Comparison of ENCODE assay signal across 15 cellular contexts in the genomic region with DNA sequence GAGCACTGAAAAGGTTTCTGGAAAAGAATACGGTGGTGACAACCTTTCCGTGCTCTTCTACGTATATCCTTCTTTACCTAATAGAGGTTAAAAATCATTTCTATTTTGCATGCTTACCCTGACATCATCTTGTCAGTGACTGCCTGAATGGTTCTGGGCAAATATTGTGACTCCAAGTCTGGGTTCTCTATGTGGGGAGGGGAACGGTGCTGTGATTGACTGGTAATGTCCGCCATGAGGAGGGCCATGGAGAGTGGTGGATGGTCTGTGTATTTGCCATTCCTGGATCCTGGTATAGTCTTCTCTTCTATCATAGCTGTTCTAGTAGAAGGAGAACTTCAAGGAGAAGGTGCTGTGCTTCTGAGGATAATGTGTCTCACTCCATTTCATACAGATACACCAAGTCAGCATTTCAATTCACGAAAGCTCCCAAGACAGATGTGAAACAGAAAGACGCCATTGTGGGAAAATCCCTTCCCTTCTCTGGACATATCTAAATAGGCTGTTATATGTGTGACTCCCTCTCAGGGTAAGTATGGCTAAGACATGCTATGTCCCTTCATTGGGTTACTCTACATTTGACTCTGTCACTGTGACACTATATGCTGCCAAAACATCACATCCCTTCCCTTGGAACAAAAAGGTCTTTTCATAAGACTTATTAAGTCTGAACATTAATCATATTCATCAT. TPM values are rescaled to one million over a fixed set of nuclear protein-coding genes. Genes with fewer than 3 reads are reported as not detected.
DNase-seq lines count a peak whose midpoint lies in the region; ATAC-seq, FAIRE-seq and TF ChIP-seq lines count a peak whose summit lies in the region.
"Had no signal": no experiment of that assay in that cellular context is flagged by ENCODE, and none has a peak within 500 bp of the region (broad histone marks: within the 10 kb centered on the region; RNA-seq: fewer than 3 reads in every experiment).

No MANE protein-coding gene starts in this region.

- no peak overlapping the region; the same call in 1 of the 2 replicates for H3K4me2 ChIP-seq in MM.1S (ENCODE audit: low read depth, low read length)
- no peak overlapping the region for H3K4me2 ChIP-seq in K562 (ENCODE audit: insufficient read depth, low read length)
- H3K4me2 ChIP-seq in OCI-LY7 (ENCODE audit: low read length) = no peak overlapping the region
- no peak overlapping the region for H3K4me2 ChIP-seq in Karpas-422 (ENCODE audit: low read depth, low read length, poor library complexity, severe bottlenecking)

- no peaks in the 10 kb centered on the region for H3K9me3 ChIP-seq in MM.1S (replicated peaks; ENCODE audit: insufficient read depth, low read length)
- no peaks in the 10 kb centered on the region for H3K9me3 ChIP-seq in K562 (replicated peaks; ENCODE audit: control insufficient read depth, insufficient read depth, low read depth, low read length)
- H3K9me3 ChIP-seq in OCI-LY7 (ENCODE audit: low read length) = no peaks in the 10 kb centered on the region
- no peaks in the 10 kb centered on the region for H3K9me3 ChIP-seq in esophagus squamous epithelium
- H3K9me3 ChIP-seq in Karpas-422 (ENCODE audit: low read length) = no peaks in the 10 kb centered on the region
- H3K9me3 ChIP-seq: gastrocnemius medialis, prostate gland, uterus had no signal

- in situ Hi-C loops in K562 (cut with MboI) = no loop called here

- H3K4me1 ChIP-seq in MM.1S (ENCODE audit: low read length) = peaks cover 34% of the 10 kb centered on the region
- H3K4me1 ChIP-seq in K562 (replicated peaks in 1 of 2; ENCODE audit: control insufficient read depth in 2 of 2, insufficient read depth in 2 of 2, low read length in 2 of 2) = 0 out of 5 replicates have a peak, but pooled peaks cover 0 to 4% of the 10 kb centered on the region in 2 experiments
- H3K4me1 ChIP-seq in OCI-LY7 (ENCODE audit: insufficient read depth, low read length, poor library complexity, severe bottlenecking) = peaks cover 5% of the 10 kb centered on the region
- H3K4me1 ChIP-seq in esophagus squamous epithelium = peaks cover 17 to 29% (median 22%) of the 10 kb centered on the region in 3 donors
- H3K4me1 ChIP-seq in Karpas-422 (ENCODE audit: low read length) = no peaks in the 10 kb centered on the region

- POLR2A ChIA-PET in K562 (lab: Yijun Ruan, JAX) (interaction anchor here (0.6 kb wide), 1 partner anchor 16 kb away, joined by 3 read pairs; no protein-coding TSS in a partner anchor), OCI-LY7 (lab: Charles Lee) (no interaction called here)

- no peak for TF ChIP-seq RAD21 in K562 (CRISPR knock-in tag; conservative IDR thresholded peaks at IDR 0.05 in 1 of 2, IDR thresholded peaks at IDR 0.05 in 1 of 2)

- ATAC-seq in K562 = no peak
- ATAC-seq: gastrocnemius medialis, left ventricle myocardium superior had no signal

- WGBS in K562 (ENCODE audit: insufficient coverage, low coverage, missing lambda C conversion rate) = 76% methylated on average over 7 of the region's 7 CpGs
- 81 to 91% methylated on average over 7 of the region's 7 CpGs for WGBS in esophagus squamous epithelium, 2 donors

- H3K79me2 ChIP-seq in MM.1S (ENCODE audit: low read length) (no peaks in the 10 kb centered on the region), K562 (ENCODE audit: control insufficient read depth, insufficient read depth, low read length) (no peaks in the 10 kb centered on the region), OCI-LY7 (ENCODE audit: insufficient read depth, low read depth, low read length) (no peaks in the 10 kb centered on the region), Karpas-422 (ENCODE audit: low read length) (no peaks in the 10 kb centered on the region)

- TF ChIP-seq POLR2A in K562 (conservative IDR thresholded peaks at IDR 0.05) (no peak), esophagus squamous epithelium (IDR thresholded peaks at IDR 0.05) (no peak)

- intact Hi-C loops in K562 (cut with micrococcal nuclease) = no loop called here
- intact Hi-C loops in OCI-LY7 (cut with micrococcal nuclease; ENCODE audit: unreplicated experiment) = no loop called here
- intact Hi-C loops in esophagus squamous epithelium (cut with DNase I) = no loop called here

- DNase-seq in stimulated activated CD4-positive, alpha-beta T cell treated with anti-CD3 and anti-CD28 coated beads, Interleukin-4, amount 100 ng/mL, for 24 hours = peak; percentile 5
- DNase-seq in stimulated activated CD4-positive, alpha-beta T cell treated with anti-CD3 and anti-CD28 coated beads, Interleukin-1b, Interleukin-23, amount 100 ng/mL, for 48 hours = no peak
- DNase-seq in MM.1S (peak; percentile 40), K562 (ENCODE audit: extremely low read depth in 1 of 4, low spot score in 3 of 4) (no peak), OCI-LY7 (ENCODE audit: low spot score) (no peak), Kasumi-1 (lab: John Stamatoyannopoulos, UW) (no peak), esophagus squamous epithelium (lab: John Stamatoyannopoulos, UW) (no peak), Karpas-422 (no peak)
- DNase-seq: DMS153, gastrocnemius medialis, left ventricle myocardium superior, NCI-H1930, NCI-H526, uterus had no signal

- BruUV-seq in K562 (replicated peaks; lab: Mats Ljungman, UMichigan) (no TSS peak), OCI-LY7 (replicated peaks; lab: Mats Ljungman, UMichigan) (no TSS peak)

- TF ChIP-seq EP300 in K562 (IDR thresholded peaks at IDR 0.05; ENCODE audit: low read length) = no peak

- H4K20me1 ChIP-seq in MM.1S (ENCODE audit: insufficient read depth, low read length) = no peaks in the 10 kb centered on the region
- no peaks in the 10 kb centered on the region for H4K20me1 ChIP-seq in K562 (replicated peaks; ENCODE audit: control insufficient read depth, insufficient read depth, low read length)
- no peaks in the 10 kb centered on the region for H4K20me1 ChIP-seq in OCI-LY7 (ENCODE audit: insufficient read depth, low read length)
- H4K20me1 ChIP-seq in Karpas-422 (ENCODE audit: insufficient read depth, low read depth, low read length) = no peaks in the 10 kb centered on the region

- H3K36me3 ChIP-seq in MM.1S (replicated peaks; ENCODE audit: insufficient read depth, low read length) (no peaks in the 10 kb centered on the region), K562 (ENCODE audit: control insufficient read depth, insufficient read depth, low read length) (no peaks in the 10 kb centered on the region), OCI-LY7 (ENCODE audit: insufficient read depth, low read length) (no peaks in the 10 kb centered on the region), esophagus squamous epithelium (no peaks in the 10 kb centered on the region), Karpas-422 (ENCODE audit: insufficient read depth, low read length) (no peaks in the 10 kb centered on the region)
- H3K36me3 ChIP-seq: gastrocnemius medialis, prostate gland, uterus had no signal

- CTCF ChIA-PET in K562 (lab: Yijun Ruan, JAX; ENCODE audit: low intra/inter-chr PET ratio) = no interaction called here
- CTCF ChIA-PET in OCI-LY7 (lab: Charles Lee; ENCODE audit: unreplicated experiment) = no interaction called here

- no peak for TF ChIP-seq CTCF in MM.1S (IDR thresholded peaks at IDR 0.05; ENCODE audit: low read length)
- TF ChIP-seq CTCF in K562 (IDR thresholded peaks at IDR 0.05 in 2 of 3, conservative IDR thresholded peaks at IDR 0.05 in 1 of 3; ENCODE audit: insufficient read depth in 2 of 3, low read depth in 1 of 3, low read length in 3 of 3) = no peak
- no peak for TF ChIP-seq CTCF in OCI-LY7 (conservative IDR thresholded peaks at IDR 0.05; ENCODE audit: low read length)
- TF ChIP-seq CTCF in esophagus squamous epithelium (IDR thresholded peaks at IDR 0.05) = no peak

- H3K4me3 ChIP-seq in MM.1S (ENCODE audit: low read length) (no peak overlapping the region), K562 (no peak overlapping the region), OCI-LY7 (ENCODE audit: low read depth, low read length, poor library complexity, severe bottlenecking) (no peak overlapping the region), esophagus squamous epithelium (no peak overlapping the region), Karpas-422 (ENCODE audit: low read length) (no peak overlapping the region)
- H3K4me3 ChIP-seq: gastrocnemius medialis, prostate gland, uterus had no signal

- no peak overlapping the region for H2AFZ ChIP-seq in MM.1S (ENCODE audit: low read length)
- no peak overlapping the region for H2AFZ ChIP-seq in K562 (ENCODE audit: low read depth, low read length)
- no peak overlapping the region for H2AFZ ChIP-seq in OCI-LY7 (ENCODE audit: low read length)
- H2AFZ ChIP-seq in Karpas-422 (ENCODE audit: low read length) = no peak overlapping the region

- FAIRE-seq in K562 (lab: Jason Lieb, UNC) = no peak

- H3K9me2 ChIP-seq in MM.1S (replicated peaks; ENCODE audit: insufficient read depth, low read length) (no peaks in the 10 kb centered on the region), OCI-LY7 (ENCODE audit: insufficient read depth, low read length) (no peaks in the 10 kb centered on the region), Karpas-422 (replicated peaks; ENCODE audit: insufficient read depth, low read length) (no peaks in the 10 kb centered on the region)

- H3K9ac ChIP-seq in MM.1S (ENCODE audit: low read length) = no peak overlapping the region
- no peak overlapping the region for H3K9ac ChIP-seq in K562 (ENCODE audit: insufficient read depth in 1 of 2, low read depth in 2 of 2, low read length in 2 of 2)
- no peak overlapping the region for H3K9ac ChIP-seq in Karpas-422 (ENCODE audit: low read length)

- H3K27ac ChIP-seq in MM.1S (ENCODE audit: low read length) (peak overlapping the region; percentile 85; the same call in 1 of the 2 replicates), K562 (ENCODE audit: extremely low read depth, low read depth, low read length) (no peak overlapping the region), OCI-LY7 (ENCODE audit: low read depth, low read length, poor library complexity, severe bottlenecking) (no peak overlapping the region), esophagus squamous epithelium (no peak overlapping the region), Karpas-422 (ENCODE audit: low read length) (no peak overlapping the region)
- H3K27ac ChIP-seq: gastrocnemius medialis, prostate gland had no signal

- H3F3A ChIP-seq in MM.1S (ENCODE audit: insufficient read depth, low read length) = peaks cover 19% of the 10 kb centered on the region

- no peaks in the 10 kb centered on the region for H3K9me1 ChIP-seq in K562 (ENCODE audit: control insufficient read depth, insufficient read depth, low read length)

- no peaks in the 10 kb centered on the region for H3K27me3 ChIP-seq in MM.1S (replicated peaks; ENCODE audit: insufficient read depth, low read length)
- H3K27me3 ChIP-seq in K562 (ENCODE audit: control insufficient read depth in 2 of 2, insufficient read depth in 2 of 2, low read length in 2 of 2) = no peaks in the 10 kb centered on the region
- H3K27me3 ChIP-seq in esophagus squamous epithelium = no peaks in the 10 kb centered on the region
- no peaks in the 10 kb centered on the region for H3K27me3 ChIP-seq in Karpas-422 (ENCODE audit: low read length)
- H3K27me3 ChIP-seq: gastrocnemius medialis, uterus had no signal

RNA-seq across cellular contexts. Expression of a gene that starts 46.3 kb away (rescaled TPM):
- 259 and 607 TPM in 2 replicates for total RNA-seq in K562 (2011; cell fraction: chromatin; rRNA removed; ENCODE audit: low replicate concordance)
- total RNA-seq in K562 (2011; cell fraction: nucleolus; rRNA removed) = 97.6 and 127 TPM in 2 replicates
- total RNA-seq in K562 (2011; cell fraction: nucleoplasm; rRNA removed) = 277 and 397 TPM in 2 replicates
- 29.3 and 32.5 TPM in 2 replicates for total RNA-seq in K562 (2014; rRNA removed)
- total RNA-seq in K562 (2014; rRNA removed; fragmentation: Illumina TruSeq; extraction: Trizol) = 71.9 and 82.3 TPM in 2 replicates
- total RNA-seq in K562 (2015; rRNA removed; fragmentation: Illumina TruSeq; extraction: Trizol) = 70.1 and 70.8 TPM in 2 replicates
- 76.9 and 90.3 TPM in 2 replicates for total RNA-seq in K562 (2021)
- 45.8 and 48.0 TPM in 2 replicates for polyA plus RNA-seq in K562 (2011; rRNA removed)
- polyA plus RNA-seq in K562 (2011; cell fraction: cytosol; rRNA removed) = 26.1 and 36.3 TPM in 2 replicates
- 102 and 117 TPM in 2 replicates for polyA plus RNA-seq in K562 (2011; cell fraction: nucleus; rRNA removed)
- polyA plus RNA-seq in K562 (2012) = 29.2 and 39.4 TPM in 2 replicates
- polyA plus RNA-seq in K562 (2014; fragmentation: Illumina TruSeq; extraction: Trizol) = 34.0 and 36.9 TPM in 2 replicates
- 10 to 100 TPM; 13.4 to 22.0 TPM for polyA plus RNA-seq in K562 (2014; fragmentation: Nextera tagmentation; extraction: Ambion mirVana)
- 25.7 and 26.8 TPM in 2 replicates for polyA plus RNA-seq in K562 (2014; rRNA removed)
- 279 and 322 TPM in 2 replicates for polyA minus RNA-seq in K562 (2011; rRNA and poly(A)+ RNA removed)
- polyA minus RNA-seq in K562 (2011; cell fraction: cytosol; rRNA and poly(A)+ RNA removed) = 59.1 and 73.6 TPM in 2 replicates
- polyA minus RNA-seq in K562 (2011; cell fraction: nucleus; rRNA and poly(A)+ RNA removed) = 174 and 313 TPM in 2 replicates
- 20.1 and 25.7 TPM in 2 replicates for total RNA-seq in OCI-LY7 (2014; rRNA removed; shearing (Covaris generic))
- 39.3 and 40.1 TPM in 2 replicates for total RNA-seq in OCI-LY7 (2022)
- total RNA-seq in esophagus squamous epithelium = 100 to 1,000 TPM in 1 of 4 donors, 10 to 100 TPM in 3; 52.2 to 137 (median 62.1) TPM
- 18.8 and 37.5 TPM in 2 replicates for total RNA-seq in Karpas-422 (2014; rRNA removed; shearing (Covaris generic); ENCODE audit: low replicate concordance)

Comparison
In these comparisons a context has a peak if more than half of its experiments do, and no peak if none do; other contexts are left out.
1. DNase-seq: peak in stimulated activated CD4-positive, alpha-beta T cell treated with anti-CD3 and anti-CD28 coated beads, Interleukin-4, amount 100 ng/mL, for 24 hours (single experiment) and MM.1S (single experiment); none in stimulated activated CD4-positive, alpha-beta T cell treated with anti-CD3 and anti-CD28 coated beads, Interleukin-1b, Interleukin-23, amount 100 ng/mL, for 48 hours (single experiment), K562 (0 of 4), OCI-LY7 (single experiment), Kasumi-1 (0 of 2), esophagus squamous epithelium (single experiment) and Karpas-422 (single experiment).